Comparison of ENCODE assay signal across 8 cellular contexts in genomic region chr1:235074335-235075120, GRCh38. TPM values are rescaled to one million over a fixed set of nuclear protein-coding genes. Genes with fewer than 3 reads are reported as not detected.
DNase-seq lines count a peak whose midpoint lies in the region; ATAC-seq and TF ChIP-seq lines count a peak whose summit lies in the region.

No MANE protein-coding gene starts in this region.

- H3K4me1 ChIP-seq in GM23248 (ENCODE audit: insufficient read depth) (peaks cover 49% of the 10 kb centered on the region), mesendoderm (ENCODE audit: control insufficient read depth, low read depth, low read length) (no peaks in the 10 kb centered on the region)

- H3K4me3 ChIP-seq in GM23248 (peak overlapping the region; percentile 61), mesendoderm (ENCODE audit: low read length) (no peak overlapping the region)

- no peak overlapping the region for H2BK120ac ChIP-seq in mesendoderm (ENCODE audit: low read depth, low read length)

- H3K4me1 Mint-ChIP-seq in stimulated activated effector memory CD8-positive, alpha-beta T cell treated with anti-CD3 and anti-CD28 coated beads, Interleukin-12 subunit alpha, Interleukin-12 subunit beta, amount 100 ng/mL, for 72 hours: peaks cover 19% of the 10 kb centered on the region

- no peak overlapping the region for H2AK5ac ChIP-seq in mesendoderm (ENCODE audit: low read length)

- peak overlapping the region; percentile 92 for H3K9ac ChIP-seq in GM23248
- H3K9ac ChIP-seq in mesendoderm (ENCODE audit: low read length): no peak overlapping the region

- H3K27me3 ChIP-seq in GM23248 (replicated peaks; ENCODE audit: insufficient read depth): no peaks in the 10 kb centered on the region
- no peaks in the 10 kb centered on the region for H3K27me3 ChIP-seq in mesendoderm (ENCODE audit: insufficient read depth, low read length, poor library complexity)

- no peak overlapping the region for H3K4ac ChIP-seq in mesendoderm (ENCODE audit: low read depth, low read length)

- no peaks in the 10 kb centered on the region for H3K79me1 ChIP-seq in mesendoderm (ENCODE audit: low read length)

- in situ Hi-C loops in GM23248 (cut with MboI): no loop called here

- H3K9me3 ChIP-seq in GM23248 (ENCODE audit: low read depth): no peaks in the 10 kb centered on the region

- H3K4me2 ChIP-seq in GM23248 (ENCODE audit: unreplicated experiment) (peak overlapping the region; percentile 78), mesendoderm (ENCODE audit: low read length) (no peak overlapping the region)

- H4K20me1 ChIP-seq in GM23248 (ENCODE audit: insufficient read depth): no peaks in the 10 kb centered on the region

- no peak overlapping the region for H4K5ac ChIP-seq in mesendoderm (ENCODE audit: low read length)

- H3K18ac ChIP-seq in mesendoderm (ENCODE audit: low read length): no peak overlapping the region

- H3K79me2 ChIP-seq in GM23248 (ENCODE audit: insufficient read depth): no peaks in the 10 kb centered on the region
- H3K79me2 ChIP-seq in mesendoderm (ENCODE audit: control insufficient read depth, insufficient read depth, low read length): no peaks in the 10 kb centered on the region

- no peaks in the 10 kb centered on the region for H3K9me3 Mint-ChIP-seq in stimulated activated effector memory CD8-positive, alpha-beta T cell treated with anti-CD3 and anti-CD28 coated beads, Interleukin-12 subunit alpha, Interleukin-12 subunit beta, amount 100 ng/mL, for 72 hours

- H2AFZ ChIP-seq in GM23248: no peak overlapping the region

- no peak overlapping the region for H3K27ac Mint-ChIP-seq in stimulated activated effector memory CD8-positive, alpha-beta T cell treated with anti-CD3 and anti-CD28 coated beads, Interleukin-12 subunit alpha, Interleukin-12 subunit beta, amount 100 ng/mL, for 72 hours

- WGBS in GM23248 (ENCODE audit: low coverage in 1 of 2, low lambda C conversion rate in 2 of 2, missing lambda C conversion rate in 2 of 2), 2 experiments: 14 to 15% methylated on average over 16 to 17 of the region's 17 CpGs
- WGBS in mesendoderm (ENCODE audit: extremely low coverage, insufficient coverage, low lambda C conversion rate): no CpG with 5 or more reads among the region's 17 CpGs

- peaks cover 55% of the 10 kb centered on the region for H3F3A ChIP-seq in GM23248 (ENCODE audit: insufficient read depth)

- peaks cover 18% of the 10 kb centered on the region for H3K36me3 Mint-ChIP-seq in stimulated activated effector memory CD8-positive, alpha-beta T cell treated with anti-CD3 and anti-CD28 coated beads, Interleukin-12 subunit alpha, Interleukin-12 subunit beta, amount 100 ng/mL, for 72 hours

- DNase-seq in GM04504 (ENCODE audit: low read depth): peak; percentile 75
- peak; percentile 95 for DNase-seq in GM23248
- DNase-seq in MV-4-11 (lab: John Stamatoyannopoulos, UW): peak; percentile 77
- peak; percentile 86 for DNase-seq in cerebellum (ENCODE audit: low spot score)
- peak; percentile 43 for DNase-seq in mesendoderm
- peak; percentile 29 to 78 for DNase-seq in stimulated activated effector memory CD8-positive, alpha-beta T cell treated with anti-CD3 and anti-CD28 coated beads, Interleukin-12 subunit alpha, Interleukin-12 subunit beta, amount 100 ng/mL, for 72 hours (ENCODE audit: low spot score in 2 of 2)
- DNase-seq in activated gamma-delta T cell (lab: John Stamatoyannopoulos, UW): no peak

- no peak overlapping the region for H3K56ac ChIP-seq in mesendoderm (ENCODE audit: low read length)

- TF ChIP-seq CTCF in VCaP (conservative IDR thresholded peaks at IDR 0.05): no peak

- no peak overlapping the region for H3K4me3 Mint-ChIP-seq in stimulated activated effector memory CD8-positive, alpha-beta T cell treated with anti-CD3 and anti-CD28 coated beads, Interleukin-12 subunit alpha, Interleukin-12 subunit beta, amount 100 ng/mL, for 72 hours

- H3K9me2 ChIP-seq in GM23248 (ENCODE audit: insufficient read depth): no peaks in the 10 kb centered on the region

- no peak overlapping the region for H4K8ac ChIP-seq in mesendoderm (ENCODE audit: low read depth, low read length)

- H2BK5ac ChIP-seq in mesendoderm (ENCODE audit: low read length): no peak overlapping the region

- H2BK15ac ChIP-seq in mesendoderm (replicated peaks; ENCODE audit: low read depth): no peak overlapping the region

- no peak overlapping the region for H3K23ac ChIP-seq in mesendoderm (ENCODE audit: low read length)

- H3K27ac ChIP-seq in GM23248 (peak overlapping the region; percentile 99), VCaP (peak overlapping the region; percentile 57), mesendoderm (ENCODE audit: low read depth, low read length) (no peak overlapping the region)

- H3K36me3 ChIP-seq in GM23248 (ENCODE audit: low read depth) (no peaks in the 10 kb centered on the region), mesendoderm (ENCODE audit: control insufficient read depth, insufficient read depth, low read length) (no peaks in the 10 kb centered on the region)

- peak; percentile 68 for ATAC-seq in stimulated activated effector memory CD8-positive, alpha-beta T cell treated with anti-CD3 and anti-CD28 coated beads, Interleukin-12 subunit alpha, Interleukin-12 subunit beta, amount 100 ng/mL, for 72 hours

RNA-seq across cellular contexts. Expression of gene TOMM20, which starts 54.1 kb away (rescaled TPM):
- 85.0 and 103 TPM in 2 replicates for total RNA-seq in GM23248 (2014; rRNA removed; shearing (Covaris generic))
- polyA plus RNA-seq in GM23248 (2016; fragmentation: Nextera tagmentation; extraction: Ambion mirVana): 74.9 and 75.7 TPM in 2 replicates
- 84.5 TPM for total RNA-seq in cerebellum
- polyA plus RNA-seq in mesendoderm (2013, experiment 1 of 2): 153 TPM
- 146 TPM for polyA plus RNA-seq in mesendoderm (2013, experiment 2 of 2)
